In the genomic region with DNA sequence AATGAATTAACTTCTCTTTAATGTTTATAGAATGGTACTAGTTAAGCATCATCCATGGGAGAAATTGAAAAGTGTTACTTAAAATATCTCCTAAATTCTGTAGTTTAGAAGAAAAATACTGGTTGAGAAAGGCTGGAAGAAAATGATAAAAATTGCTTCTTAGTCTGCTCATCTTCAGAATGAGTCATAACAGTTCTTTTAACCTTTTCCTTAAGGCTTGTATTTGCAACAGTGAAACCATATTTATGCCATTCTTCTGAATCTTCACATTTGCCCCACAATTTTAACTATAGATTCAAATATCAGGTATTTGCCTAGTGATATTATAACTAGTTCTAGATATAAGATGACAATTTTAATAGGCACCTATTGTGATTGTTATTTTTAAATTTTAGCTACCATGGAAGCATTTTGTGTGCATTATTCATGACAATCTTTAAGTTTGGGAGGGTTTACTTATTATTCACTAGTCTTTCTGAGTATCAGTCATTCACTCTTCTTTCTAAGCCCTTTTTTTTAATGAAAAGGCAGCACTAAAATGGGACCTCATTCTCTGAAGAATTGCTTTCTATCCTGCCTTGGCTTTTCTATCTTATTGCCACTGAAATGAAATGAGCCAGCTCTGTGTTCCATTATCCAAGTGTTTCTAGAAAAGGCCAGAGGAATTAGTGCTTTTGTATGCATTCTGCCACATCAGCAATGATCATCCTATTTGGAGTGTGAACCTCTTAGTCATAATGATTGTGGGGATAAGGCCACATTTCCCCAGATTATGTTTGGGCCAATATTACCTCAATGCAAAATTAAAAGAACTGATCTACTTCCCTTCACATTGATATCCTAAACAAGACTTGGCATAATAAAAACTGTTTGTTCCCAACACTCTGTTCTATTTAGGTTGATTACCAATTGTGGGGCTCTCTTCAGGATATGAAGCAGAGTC, we compare ENCODE assay signal across 1 cellular context.
TF ChIP-seq lines count a peak whose summit lies in the region.

No MANE protein-coding gene starts in this region.

TF ChIP-seq in K562, 482 proteins besides CTCF, POLR2A, EP300 and RAD21 (continued from another document and continues in another):
- TF ChIP-seq, protein P1, sequence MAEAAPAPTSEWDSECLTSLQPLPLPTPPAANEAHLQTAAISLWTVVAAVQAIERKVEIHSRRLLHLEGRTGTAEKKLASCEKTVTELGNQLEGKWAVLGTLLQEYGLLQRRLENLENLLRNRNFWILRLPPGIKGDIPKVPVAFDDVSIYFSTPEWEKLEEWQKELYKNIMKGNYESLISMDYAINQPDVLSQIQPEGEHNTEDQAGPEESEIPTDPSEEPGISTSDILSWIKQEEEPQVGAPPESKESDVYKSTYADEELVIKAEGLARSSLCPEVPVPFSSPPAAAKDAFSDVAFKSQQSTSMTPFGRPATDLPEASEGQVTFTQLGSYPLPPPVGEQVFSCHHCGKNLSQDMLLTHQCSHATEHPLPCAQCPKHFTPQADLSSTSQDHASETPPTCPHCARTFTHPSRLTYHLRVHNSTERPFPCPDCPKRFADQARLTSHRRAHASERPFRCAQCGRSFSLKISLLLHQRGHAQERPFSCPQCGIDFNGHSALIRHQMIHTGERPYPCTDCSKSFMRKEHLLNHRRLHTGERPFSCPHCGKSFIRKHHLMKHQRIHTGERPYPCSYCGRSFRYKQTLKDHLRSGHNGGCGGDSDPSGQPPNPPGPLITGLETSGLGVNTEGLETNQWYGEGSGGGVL (CRISPR knock-in tag; IDR thresholded peaks at IDR 0.05): no peak
- TF ChIP-seq MAFF (IDR thresholded peaks at IDR 0.05; ENCODE audit: low read length): peak; percentile 71
- no peak for TF ChIP-seq MEF2D (tag; conservative IDR thresholded peaks at IDR 0.05; ENCODE audit: low read depth)
- no peak for TF ChIP-seq SRSF3 (IDR thresholded peaks at IDR 0.05; ENCODE audit: insufficient read depth, low read length)
- TF ChIP-seq RBM22 (IDR thresholded peaks at IDR 0.05; ENCODE audit: low read depth, low read length, poor library complexity, severe bottlenecking): no peak
- no peak for TF ChIP-seq SPI1 (IDR thresholded peaks at IDR 0.05; ENCODE audit: borderline replicate concordance, low read depth, low read length)
- no peak for TF ChIP-seq ZNF507 (tag; conservative IDR thresholded peaks at IDR 0.05)
- peak; percentile 66 for TF ChIP-seq FOSL1 (tag; conservative IDR thresholded peaks at IDR 0.05)
- TF ChIP-seq, protein P2, sequence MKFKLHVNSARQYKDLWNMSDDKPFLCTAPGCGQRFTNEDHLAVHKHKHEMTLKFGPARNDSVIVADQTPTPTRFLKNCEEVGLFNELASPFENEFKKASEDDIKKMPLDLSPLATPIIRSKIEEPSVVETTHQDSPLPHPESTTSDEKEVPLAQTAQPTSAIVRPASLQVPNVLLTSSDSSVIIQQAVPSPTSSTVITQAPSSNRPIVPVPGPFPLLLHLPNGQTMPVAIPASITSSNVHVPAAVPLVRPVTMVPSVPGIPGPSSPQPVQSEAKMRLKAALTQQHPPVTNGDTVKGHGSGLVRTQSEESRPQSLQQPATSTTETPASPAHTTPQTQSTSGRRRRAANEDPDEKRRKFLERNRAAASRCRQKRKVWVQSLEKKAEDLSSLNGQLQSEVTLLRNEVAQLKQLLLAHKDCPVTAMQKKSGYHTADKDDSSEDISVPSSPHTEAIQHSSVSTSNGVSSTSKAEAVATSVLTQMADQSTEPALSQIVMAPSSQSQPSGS (CRISPR knock-in tag; IDR thresholded peaks at IDR 0.05): no peak
- TF ChIP-seq HNRNPLL (IDR thresholded peaks at IDR 0.05; ENCODE audit: low read depth, low read length, poor library complexity, severe bottlenecking): no peak
- no peak for TF ChIP-seq ZNF586 (CRISPR knock-in tag; conservative IDR thresholded peaks at IDR 0.05)
- 0 out of 2 replicates have a peak, but pooled peaks have one; percentile 25 for TF ChIP-seq JUND (IDR thresholded peaks at IDR 0.05; ENCODE audit: borderline replicate concordance, low read depth, low read length)
- TF ChIP-seq JUND (tag; IDR thresholded peaks at IDR 0.05; ENCODE audit: borderline replicate concordance, low read depth, low read length): peak; percentile 17; the same call in 1 of the 3 replicates
- TF ChIP-seq ZNF764 (CRISPR knock-in tag; IDR thresholded peaks at IDR 0.05; ENCODE audit: low read depth): no peak
- TF ChIP-seq FOXJ2 (tag; IDR thresholded peaks at IDR 0.05): no peak
- TF ChIP-seq TOE1 (IDR thresholded peaks at IDR 0.05; ENCODE audit: borderline replicate concordance): no peak
- TF ChIP-seq TOE1 (CRISPR knock-in tag; IDR thresholded peaks at IDR 0.05; ENCODE audit: borderline replicate concordance, low read depth): no peak
- TF ChIP-seq DPF2 (IDR thresholded peaks at IDR 0.05): peak; percentile 21; the same call in 1 of the 2 replicates
- no peak for TF ChIP-seq ZZZ3 (IDR thresholded peaks at IDR 0.05)
- no peak for TF ChIP-seq HMG20B (CRISPR knock-in tag; IDR thresholded peaks at IDR 0.05)
- no peak for TF ChIP-seq FOXP1 (CRISPR knock-in tag; IDR thresholded peaks at IDR 0.05)
- TF ChIP-seq, protein P3, sequence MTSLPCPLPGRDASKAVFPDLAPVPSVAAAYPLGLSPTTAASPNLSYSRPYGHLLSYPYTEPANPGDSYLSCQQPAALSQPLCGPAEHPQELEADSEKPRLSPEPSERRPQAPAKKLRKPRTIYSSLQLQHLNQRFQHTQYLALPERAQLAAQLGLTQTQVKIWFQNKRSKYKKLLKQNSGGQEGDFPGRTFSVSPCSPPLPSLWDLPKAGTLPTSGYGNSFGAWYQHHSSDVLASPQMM (CRISPR knock-in tag; IDR thresholded peaks at IDR 0.05): no peak
- TF ChIP-seq C11orf30 (IDR thresholded peaks at IDR 0.05; ENCODE audit: low read depth): peak; percentile 87
- TF ChIP-seq, protein P4, sequence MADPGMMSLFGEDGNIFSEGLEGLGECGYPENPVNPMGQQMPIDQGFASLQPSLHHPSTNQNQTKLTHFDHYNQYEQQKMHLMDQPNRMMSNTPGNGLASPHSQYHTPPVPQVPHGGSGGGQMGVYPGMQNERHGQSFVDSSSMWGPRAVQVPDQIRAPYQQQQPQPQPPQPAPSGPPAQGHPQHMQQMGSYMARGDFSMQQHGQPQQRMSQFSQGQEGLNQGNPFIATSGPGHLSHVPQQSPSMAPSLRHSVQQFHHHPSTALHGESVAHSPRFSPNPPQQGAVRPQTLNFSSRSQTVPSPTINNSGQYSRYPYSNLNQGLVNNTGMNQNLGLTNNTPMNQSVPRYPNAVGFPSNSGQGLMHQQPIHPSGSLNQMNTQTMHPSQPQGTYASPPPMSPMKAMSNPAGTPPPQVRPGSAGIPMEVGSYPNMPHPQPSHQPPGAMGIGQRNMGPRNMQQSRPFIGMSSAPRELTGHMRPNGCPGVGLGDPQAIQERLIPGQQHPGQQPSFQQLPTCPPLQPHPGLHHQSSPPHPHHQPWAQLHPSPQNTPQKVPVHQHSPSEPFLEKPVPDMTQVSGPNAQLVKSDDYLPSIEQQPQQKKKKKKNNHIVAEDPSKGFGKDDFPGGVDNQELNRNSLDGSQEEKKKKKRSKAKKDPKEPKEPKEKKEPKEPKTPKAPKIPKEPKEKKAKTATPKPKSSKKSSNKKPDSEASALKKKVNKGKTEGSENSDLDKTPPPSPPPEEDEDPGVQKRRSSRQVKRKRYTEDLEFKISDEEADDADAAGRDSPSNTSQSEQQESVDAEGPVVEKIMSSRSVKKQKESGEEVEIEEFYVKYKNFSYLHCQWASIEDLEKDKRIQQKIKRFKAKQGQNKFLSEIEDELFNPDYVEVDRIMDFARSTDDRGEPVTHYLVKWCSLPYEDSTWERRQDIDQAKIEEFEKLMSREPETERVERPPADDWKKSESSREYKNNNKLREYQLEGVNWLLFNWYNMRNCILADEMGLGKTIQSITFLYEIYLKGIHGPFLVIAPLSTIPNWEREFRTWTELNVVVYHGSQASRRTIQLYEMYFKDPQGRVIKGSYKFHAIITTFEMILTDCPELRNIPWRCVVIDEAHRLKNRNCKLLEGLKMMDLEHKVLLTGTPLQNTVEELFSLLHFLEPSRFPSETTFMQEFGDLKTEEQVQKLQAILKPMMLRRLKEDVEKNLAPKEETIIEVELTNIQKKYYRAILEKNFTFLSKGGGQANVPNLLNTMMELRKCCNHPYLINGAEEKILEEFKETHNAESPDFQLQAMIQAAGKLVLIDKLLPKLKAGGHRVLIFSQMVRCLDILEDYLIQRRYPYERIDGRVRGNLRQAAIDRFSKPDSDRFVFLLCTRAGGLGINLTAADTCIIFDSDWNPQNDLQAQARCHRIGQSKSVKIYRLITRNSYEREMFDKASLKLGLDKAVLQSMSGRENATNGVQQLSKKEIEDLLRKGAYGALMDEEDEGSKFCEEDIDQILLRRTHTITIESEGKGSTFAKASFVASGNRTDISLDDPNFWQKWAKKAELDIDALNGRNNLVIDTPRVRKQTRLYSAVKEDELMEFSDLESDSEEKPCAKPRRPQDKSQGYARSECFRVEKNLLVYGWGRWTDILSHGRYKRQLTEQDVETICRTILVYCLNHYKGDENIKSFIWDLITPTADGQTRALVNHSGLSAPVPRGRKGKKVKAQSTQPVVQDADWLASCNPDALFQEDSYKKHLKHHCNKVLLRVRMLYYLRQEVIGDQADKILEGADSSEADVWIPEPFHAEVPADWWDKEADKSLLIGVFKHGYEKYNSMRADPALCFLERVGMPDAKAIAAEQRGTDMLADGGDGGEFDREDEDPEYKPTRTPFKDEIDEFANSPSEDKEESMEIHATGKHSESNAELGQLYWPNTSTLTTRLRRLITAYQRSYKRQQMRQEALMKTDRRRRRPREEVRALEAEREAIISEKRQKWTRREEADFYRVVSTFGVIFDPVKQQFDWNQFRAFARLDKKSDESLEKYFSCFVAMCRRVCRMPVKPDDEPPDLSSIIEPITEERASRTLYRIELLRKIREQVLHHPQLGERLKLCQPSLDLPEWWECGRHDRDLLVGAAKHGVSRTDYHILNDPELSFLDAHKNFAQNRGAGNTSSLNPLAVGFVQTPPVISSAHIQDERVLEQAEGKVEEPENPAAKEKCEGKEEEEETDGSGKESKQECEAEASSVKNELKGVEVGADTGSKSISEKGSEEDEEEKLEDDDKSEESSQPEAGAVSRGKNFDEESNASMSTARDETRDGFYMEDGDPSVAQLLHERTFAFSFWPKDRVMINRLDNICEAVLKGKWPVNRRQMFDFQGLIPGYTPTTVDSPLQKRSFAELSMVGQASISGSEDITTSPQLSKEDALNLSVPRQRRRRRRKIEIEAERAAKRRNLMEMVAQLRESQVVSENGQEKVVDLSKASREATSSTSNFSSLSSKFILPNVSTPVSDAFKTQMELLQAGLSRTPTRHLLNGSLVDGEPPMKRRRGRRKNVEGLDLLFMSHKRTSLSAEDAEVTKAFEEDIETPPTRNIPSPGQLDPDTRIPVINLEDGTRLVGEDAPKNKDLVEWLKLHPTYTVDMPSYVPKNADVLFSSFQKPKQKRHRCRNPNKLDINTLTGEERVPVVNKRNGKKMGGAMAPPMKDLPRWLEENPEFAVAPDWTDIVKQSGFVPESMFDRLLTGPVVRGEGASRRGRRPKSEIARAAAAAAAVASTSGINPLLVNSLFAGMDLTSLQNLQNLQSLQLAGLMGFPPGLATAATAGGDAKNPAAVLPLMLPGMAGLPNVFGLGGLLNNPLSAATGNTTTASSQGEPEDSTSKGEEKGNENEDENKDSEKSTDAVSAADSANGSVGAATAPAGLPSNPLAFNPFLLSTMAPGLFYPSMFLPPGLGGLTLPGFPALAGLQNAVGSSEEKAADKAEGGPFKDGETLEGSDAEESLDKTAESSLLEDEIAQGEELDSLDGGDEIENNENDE (IDR thresholded peaks at IDR 0.05; ENCODE audit: low read depth, low read length): no peak
- TF ChIP-seq POLR2H (tag; IDR thresholded peaks at IDR 0.05; ENCODE audit: low read depth): 0 out of 2 replicates have a peak, but pooled peaks have one; percentile 28
- TF ChIP-seq ZNF224 (CRISPR knock-in tag; IDR thresholded peaks at IDR 0.05): no peak
- TF ChIP-seq MAFG (tag; conservative IDR thresholded peaks at IDR 0.05): peak; percentile 83
- no peak for TF ChIP-seq ZNF12 (CRISPR knock-in tag; IDR thresholded peaks at IDR 0.05)
- TF ChIP-seq ZC3H11A (IDR thresholded peaks at IDR 0.05; ENCODE audit: low read depth, low read length): no peak
- no peak for TF ChIP-seq CEBPG (CRISPR knock-in tag; IDR thresholded peaks at IDR 0.05)
- TF ChIP-seq CEBPG (tag; conservative IDR thresholded peaks at IDR 0.05 in 1 of 2, IDR thresholded peaks at IDR 0.05 in 1 of 2): 0 out of 4 replicates have a peak, but pooled peaks of 1 of the 2 experiments have one; percentile 8
- no peak for TF ChIP-seq SIX5 (IDR thresholded peaks at IDR 0.05; ENCODE audit: borderline replicate concordance in 1 of 2, insufficient read depth in 1 of 2, low read depth in 1 of 2, low read length in 2 of 2)
- TF ChIP-seq, protein P5, sequence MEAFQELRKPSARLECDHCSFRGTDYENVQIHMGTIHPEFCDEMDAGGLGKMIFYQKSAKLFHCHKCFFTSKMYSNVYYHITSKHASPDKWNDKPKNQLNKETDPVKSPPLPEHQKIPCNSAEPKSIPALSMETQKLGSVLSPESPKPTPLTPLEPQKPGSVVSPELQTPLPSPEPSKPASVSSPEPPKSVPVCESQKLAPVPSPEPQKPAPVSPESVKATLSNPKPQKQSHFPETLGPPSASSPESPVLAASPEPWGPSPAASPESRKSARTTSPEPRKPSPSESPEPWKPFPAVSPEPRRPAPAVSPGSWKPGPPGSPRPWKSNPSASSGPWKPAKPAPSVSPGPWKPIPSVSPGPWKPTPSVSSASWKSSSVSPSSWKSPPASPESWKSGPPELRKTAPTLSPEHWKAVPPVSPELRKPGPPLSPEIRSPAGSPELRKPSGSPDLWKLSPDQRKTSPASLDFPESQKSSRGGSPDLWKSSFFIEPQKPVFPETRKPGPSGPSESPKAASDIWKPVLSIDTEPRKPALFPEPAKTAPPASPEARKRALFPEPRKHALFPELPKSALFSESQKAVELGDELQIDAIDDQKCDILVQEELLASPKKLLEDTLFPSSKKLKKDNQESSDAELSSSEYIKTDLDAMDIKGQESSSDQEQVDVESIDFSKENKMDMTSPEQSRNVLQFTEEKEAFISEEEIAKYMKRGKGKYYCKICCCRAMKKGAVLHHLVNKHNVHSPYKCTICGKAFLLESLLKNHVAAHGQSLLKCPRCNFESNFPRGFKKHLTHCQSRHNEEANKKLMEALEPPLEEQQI (IDR thresholded peaks at IDR 0.05): no peak
- TF ChIP-seq, protein P6, sequence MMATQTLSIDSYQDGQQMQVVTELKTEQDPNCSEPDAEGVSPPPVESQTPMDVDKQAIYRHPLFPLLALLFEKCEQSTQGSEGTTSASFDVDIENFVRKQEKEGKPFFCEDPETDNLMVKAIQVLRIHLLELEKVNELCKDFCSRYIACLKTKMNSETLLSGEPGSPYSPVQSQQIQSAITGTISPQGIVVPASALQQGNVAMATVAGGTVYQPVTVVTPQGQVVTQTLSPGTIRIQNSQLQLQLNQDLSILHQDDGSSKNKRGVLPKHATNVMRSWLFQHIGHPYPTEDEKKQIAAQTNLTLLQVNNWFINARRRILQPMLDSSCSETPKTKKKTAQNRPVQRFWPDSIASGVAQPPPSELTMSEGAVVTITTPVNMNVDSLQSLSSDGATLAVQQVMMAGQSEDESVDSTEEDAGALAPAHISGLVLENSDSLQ (IDR thresholded peaks at IDR 0.05): no peak
- no peak for TF ChIP-seq POLR3A (IDR thresholded peaks at IDR 0.05; ENCODE audit: borderline replicate concordance, extremely low read depth, insufficient read depth, insufficient read length)
- TF ChIP-seq ILK (tag; IDR thresholded peaks at IDR 0.05; ENCODE audit: borderline replicate concordance, low read depth): no peak
- TF ChIP-seq MXI1 (IDR thresholded peaks at IDR 0.05; ENCODE audit: low read depth, low read length): no peak
- TF ChIP-seq DIDO1 (tag; IDR thresholded peaks at IDR 0.05; ENCODE audit: low read depth): no peak
- TF ChIP-seq, protein P7, sequence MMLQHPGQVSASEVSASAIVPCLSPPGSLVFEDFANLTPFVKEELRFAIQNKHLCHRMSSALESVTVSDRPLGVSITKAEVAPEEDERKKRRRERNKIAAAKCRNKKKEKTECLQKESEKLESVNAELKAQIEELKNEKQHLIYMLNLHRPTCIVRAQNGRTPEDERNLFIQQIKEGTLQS (IDR thresholded peaks at IDR 0.05): peak; percentile 57
- TF ChIP-seq, protein P7 (CRISPR knock-in tag; conservative IDR thresholded peaks at IDR 0.05): no peak
